In the genomic region with DNA sequence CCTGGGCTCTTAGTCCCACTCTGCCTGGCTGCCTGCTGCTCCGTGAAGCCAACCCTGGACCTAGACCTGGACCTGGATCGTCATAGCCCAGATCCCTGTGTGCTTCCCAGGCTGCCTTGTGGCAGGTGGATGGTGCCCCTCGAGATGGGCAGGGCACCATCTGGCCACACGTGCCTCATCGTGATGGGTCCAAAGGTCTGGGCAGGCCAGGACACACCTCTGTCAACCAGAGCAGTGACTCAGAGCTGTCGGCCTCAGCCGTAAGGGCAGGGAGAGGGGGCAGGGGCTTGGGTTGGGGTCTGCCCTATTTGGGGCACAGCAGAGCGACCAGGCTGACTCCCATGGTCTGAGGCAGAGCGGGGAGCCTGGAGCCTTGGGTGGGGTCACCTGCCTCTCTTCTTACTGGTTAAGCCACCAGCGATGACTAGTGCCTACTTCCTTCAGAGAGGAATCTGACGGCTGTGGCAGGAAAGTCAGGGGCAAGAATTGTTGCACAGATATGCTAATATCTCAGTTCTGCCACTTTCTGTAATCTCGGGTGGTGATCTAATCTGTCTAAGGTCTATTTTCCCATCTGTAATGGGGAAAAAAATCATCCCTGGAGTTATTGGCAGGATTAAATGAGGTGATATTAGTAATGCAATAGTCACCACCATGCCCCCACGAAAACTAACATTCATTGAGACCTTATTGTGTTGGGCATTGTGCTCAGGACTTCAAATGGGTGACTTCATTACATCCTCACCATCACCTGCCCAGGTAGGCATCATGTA, we compare ENCODE assay signal across 1 cellular context.
TF ChIP-seq lines count a peak whose summit lies in the region.

No MANE protein-coding gene starts in this region.

TF ChIP-seq in HepG2, 621 proteins besides CTCF, POLR2A, EP300 and RAD21 (continued from another document and continues in another):
- TF ChIP-seq ZMYM3 (CRISPR knock-in tag; IDR thresholded peaks at IDR 0.05) (0 out of 2 replicates have a peak, but pooled peaks have one; percentile 34), MYNN (CRISPR knock-in tag; IDR thresholded peaks at IDR 0.05; ENCODE audit: low read depth) (no peak), CENPX (CRISPR knock-in tag; IDR thresholded peaks at IDR 0.05) (no peak), MTF1 (CRISPR knock-in tag; IDR thresholded peaks at IDR 0.05) (no peak), KMT2B (CRISPR knock-in tag; IDR thresholded peaks at IDR 0.05) (no peak), PAWR (CRISPR knock-in tag; IDR thresholded peaks at IDR 0.05; ENCODE audit: borderline replicate concordance) (no peak), ZNF264 (CRISPR knock-in tag; IDR thresholded peaks at IDR 0.05) (no peak), SP1 (IDR thresholded peaks at IDR 0.05) (no peak), SP1 (CRISPR knock-in tag; IDR thresholded peaks at IDR 0.05) (no peak), DPF2 (CRISPR knock-in tag; IDR thresholded peaks at IDR 0.05; ENCODE audit: borderline replicate concordance, low read depth) (peak; percentile 53; the same call in 1 of the 2 replicates), KLF12 (CRISPR knock-in tag; IDR thresholded peaks at IDR 0.05; ENCODE audit: borderline replicate concordance) (no peak), YY1 (IDR thresholded peaks at IDR 0.05; ENCODE audit: insufficient read depth, insufficient replicate concordance, low read depth, low read length) (no peak), ARNT (IDR thresholded peaks at IDR 0.05) (no peak), CBX5 (CRISPR knock-in tag; IDR thresholded peaks at IDR 0.05; ENCODE audit: borderline replicate concordance) (no peak; the same call in 1 of the 2 replicates), CCDC6 (CRISPR knock-in tag; IDR thresholded peaks at IDR 0.05) (peak; percentile 57; the same call in 1 of the 2 replicates), ZNF367 (CRISPR knock-in tag; IDR thresholded peaks at IDR 0.05; ENCODE audit: borderline replicate concordance) (no peak), ZZZ3 (CRISPR knock-in tag; IDR thresholded peaks at IDR 0.05; ENCODE audit: borderline replicate concordance) (no peak)
- TF ChIP-seq, protein P1, sequence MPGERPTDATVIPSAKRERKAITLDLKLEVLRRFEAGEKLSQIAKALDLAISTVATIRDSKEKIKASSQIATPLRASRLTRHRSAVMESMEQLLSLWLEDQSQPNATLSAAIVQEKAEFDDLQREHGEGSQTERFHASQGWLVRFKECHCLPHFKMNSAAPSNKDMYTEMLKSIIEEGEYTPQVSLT (CRISPR knock-in tag; IDR thresholded peaks at IDR 0.05; ENCODE audit: borderline replicate concordance, low read depth): no peak
- TF ChIP-seq, protein P2, sequence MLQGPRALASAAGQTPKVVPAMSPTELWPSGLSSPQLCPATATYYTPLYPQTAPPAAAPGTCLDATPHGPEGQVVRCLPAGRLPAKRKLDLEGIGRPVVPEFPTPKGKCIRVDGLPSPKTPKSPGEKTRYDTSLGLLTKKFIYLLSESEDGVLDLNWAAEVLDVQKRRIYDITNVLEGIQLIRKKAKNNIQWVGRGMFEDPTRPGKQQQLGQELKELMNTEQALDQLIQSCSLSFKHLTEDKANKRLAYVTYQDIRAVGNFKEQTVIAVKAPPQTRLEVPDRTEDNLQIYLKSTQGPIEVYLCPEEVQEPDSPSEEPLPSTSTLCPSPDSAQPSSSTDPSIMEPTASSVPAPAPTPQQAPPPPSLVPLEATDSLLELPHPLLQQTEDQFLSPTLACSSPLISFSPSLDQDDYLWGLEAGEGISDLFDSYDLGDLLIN (CRISPR knock-in tag; IDR thresholded peaks at IDR 0.05; ENCODE audit: borderline replicate concordance): no peak
- TF ChIP-seq, protein P3, sequence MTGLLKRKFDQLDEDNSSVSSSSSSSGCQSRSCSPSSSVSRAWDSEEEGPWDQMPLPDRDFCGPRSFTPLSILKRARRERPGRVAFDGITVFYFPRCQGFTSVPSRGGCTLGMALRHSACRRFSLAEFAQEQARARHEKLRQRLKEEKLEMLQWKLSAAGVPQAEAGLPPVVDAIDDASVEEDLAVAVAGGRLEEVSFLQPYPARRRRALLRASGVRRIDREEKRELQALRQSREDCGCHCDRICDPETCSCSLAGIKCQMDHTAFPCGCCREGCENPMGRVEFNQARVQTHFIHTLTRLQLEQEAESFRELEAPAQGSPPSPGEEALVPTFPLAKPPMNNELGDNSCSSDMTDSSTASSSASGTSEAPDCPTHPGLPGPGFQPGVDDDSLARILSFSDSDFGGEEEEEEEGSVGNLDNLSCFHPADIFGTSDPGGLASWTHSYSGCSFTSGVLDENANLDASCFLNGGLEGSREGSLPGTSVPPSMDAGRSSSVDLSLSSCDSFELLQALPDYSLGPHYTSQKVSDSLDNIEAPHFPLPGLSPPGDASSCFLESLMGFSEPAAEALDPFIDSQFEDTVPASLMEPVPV (CRISPR knock-in tag; IDR thresholded peaks at IDR 0.05): no peak
- TF ChIP-seq, protein P4, sequence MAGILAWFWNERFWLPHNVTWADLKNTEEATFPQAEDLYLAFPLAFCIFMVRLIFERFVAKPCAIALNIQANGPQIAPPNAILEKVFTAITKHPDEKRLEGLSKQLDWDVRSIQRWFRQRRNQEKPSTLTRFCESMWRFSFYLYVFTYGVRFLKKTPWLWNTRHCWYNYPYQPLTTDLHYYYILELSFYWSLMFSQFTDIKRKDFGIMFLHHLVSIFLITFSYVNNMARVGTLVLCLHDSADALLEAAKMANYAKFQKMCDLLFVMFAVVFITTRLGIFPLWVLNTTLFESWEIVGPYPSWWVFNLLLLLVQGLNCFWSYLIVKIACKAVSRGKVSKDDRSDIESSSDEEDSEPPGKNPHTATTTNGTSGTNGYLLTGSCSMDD (CRISPR knock-in tag; IDR thresholded peaks at IDR 0.05): no peak
- TF ChIP-seq, protein P5, sequence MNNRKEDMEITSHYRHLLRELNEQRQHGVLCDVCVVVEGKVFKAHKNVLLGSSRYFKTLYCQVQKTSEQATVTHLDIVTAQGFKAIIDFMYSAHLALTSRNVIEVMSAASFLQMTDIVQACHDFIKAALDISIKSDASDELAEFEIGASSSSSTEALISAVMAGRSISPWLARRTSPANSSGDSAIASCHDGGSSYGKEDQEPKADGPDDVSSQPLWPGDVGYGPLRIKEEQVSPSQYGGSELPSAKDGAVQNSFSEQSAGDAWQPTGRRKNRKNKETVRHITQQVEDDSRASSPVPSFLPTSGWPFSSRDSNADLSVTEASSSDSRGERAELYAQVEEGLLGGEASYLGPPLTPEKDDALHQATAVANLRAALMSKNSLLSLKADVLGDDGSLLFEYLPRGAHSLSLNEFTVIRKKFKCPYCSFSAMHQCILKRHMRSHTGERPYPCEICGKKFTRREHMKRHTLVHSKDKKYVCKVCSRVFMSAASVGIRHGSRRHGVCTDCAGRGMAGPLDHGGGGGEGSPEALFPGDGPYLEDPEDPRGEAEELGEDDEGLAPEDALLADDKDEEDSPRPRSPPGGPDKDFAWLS (CRISPR knock-in tag; IDR thresholded peaks at IDR 0.05; ENCODE audit: borderline replicate concordance): 0 out of 2 replicates have a peak, but pooled peaks have one; percentile 34
- TF ChIP-seq, protein P6, sequence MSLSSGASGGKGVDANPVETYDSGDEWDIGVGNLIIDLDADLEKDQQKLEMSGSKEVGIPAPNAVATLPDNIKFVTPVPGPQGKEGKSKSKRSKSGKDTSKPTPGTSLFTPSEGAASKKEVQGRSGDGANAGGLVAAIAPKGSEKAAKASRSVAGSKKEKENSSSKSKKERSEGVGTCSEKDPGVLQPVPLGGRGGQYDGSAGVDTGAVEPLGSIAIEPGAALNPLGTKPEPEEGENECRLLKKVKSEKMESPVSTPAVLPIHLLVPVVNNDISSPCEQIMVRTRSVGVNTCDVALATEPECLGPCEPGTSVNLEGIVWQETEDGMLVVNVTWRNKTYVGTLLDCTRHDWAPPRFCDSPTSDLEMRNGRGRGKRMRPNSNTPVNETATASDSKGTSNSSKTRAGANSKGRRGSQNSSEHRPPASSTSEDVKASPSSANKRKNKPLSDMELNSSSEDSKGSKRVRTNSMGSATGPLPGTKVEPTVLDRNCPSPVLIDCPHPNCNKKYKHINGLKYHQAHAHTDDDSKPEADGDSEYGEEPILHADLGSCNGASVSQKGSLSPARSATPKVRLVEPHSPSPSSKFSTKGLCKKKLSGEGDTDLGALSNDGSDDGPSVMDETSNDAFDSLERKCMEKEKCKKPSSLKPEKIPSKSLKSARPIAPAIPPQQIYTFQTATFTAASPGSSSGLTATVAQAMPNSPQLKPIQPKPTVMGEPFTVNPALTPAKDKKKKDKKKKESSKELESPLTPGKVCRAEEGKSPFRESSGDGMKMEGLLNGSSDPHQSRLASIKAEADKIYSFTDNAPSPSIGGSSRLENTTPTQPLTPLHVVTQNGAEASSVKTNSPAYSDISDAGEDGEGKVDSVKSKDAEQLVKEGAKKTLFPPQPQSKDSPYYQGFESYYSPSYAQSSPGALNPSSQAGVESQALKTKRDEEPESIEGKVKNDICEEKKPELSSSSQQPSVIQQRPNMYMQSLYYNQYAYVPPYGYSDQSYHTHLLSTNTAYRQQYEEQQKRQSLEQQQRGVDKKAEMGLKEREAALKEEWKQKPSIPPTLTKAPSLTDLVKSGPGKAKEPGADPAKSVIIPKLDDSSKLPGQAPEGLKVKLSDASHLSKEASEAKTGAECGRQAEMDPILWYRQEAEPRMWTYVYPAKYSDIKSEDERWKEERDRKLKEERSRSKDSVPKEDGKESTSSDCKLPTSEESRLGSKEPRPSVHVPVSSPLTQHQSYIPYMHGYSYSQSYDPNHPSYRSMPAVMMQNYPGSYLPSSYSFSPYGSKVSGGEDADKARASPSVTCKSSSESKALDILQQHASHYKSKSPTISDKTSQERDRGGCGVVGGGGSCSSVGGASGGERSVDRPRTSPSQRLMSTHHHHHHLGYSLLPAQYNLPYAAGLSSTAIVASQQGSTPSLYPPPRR (CRISPR knock-in tag; IDR thresholded peaks at IDR 0.05; ENCODE audit: borderline replicate concordance): peak; percentile 38; the same call in 1 of the 2 replicates
- TF ChIP-seq, protein P7, sequence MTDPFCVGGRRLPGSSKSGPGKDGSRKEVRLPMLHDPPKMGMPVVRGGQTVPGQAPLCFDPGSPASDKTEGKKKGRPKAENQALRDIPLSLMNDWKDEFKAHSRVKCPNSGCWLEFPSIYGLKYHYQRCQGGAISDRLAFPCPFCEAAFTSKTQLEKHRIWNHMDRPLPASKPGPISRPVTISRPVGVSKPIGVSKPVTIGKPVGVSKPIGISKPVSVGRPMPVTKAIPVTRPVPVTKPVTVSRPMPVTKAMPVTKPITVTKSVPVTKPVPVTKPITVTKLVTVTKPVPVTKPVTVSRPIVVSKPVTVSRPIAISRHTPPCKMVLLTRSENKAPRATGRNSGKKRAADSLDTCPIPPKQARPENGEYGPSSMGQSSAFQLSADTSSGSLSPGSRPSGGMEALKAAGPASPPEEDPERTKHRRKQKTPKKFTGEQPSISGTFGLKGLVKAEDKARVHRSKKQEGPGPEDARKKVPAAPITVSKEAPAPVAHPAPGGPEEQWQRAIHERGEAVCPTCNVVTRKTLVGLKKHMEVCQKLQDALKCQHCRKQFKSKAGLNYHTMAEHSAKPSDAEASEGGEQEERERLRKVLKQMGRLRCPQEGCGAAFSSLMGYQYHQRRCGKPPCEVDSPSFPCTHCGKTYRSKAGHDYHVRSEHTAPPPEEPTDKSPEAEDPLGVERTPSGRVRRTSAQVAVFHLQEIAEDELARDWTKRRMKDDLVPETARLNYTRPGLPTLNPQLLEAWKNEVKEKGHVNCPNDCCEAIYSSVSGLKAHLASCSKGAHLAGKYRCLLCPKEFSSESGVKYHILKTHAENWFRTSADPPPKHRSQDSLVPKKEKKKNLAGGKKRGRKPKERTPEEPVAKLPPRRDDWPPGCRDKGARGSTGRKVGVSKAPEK (CRISPR knock-in tag; IDR thresholded peaks at IDR 0.05; ENCODE audit: borderline replicate concordance): 0 out of 2 replicates have a peak, but pooled peaks have one; percentile 88
- TF ChIP-seq, protein P8, sequence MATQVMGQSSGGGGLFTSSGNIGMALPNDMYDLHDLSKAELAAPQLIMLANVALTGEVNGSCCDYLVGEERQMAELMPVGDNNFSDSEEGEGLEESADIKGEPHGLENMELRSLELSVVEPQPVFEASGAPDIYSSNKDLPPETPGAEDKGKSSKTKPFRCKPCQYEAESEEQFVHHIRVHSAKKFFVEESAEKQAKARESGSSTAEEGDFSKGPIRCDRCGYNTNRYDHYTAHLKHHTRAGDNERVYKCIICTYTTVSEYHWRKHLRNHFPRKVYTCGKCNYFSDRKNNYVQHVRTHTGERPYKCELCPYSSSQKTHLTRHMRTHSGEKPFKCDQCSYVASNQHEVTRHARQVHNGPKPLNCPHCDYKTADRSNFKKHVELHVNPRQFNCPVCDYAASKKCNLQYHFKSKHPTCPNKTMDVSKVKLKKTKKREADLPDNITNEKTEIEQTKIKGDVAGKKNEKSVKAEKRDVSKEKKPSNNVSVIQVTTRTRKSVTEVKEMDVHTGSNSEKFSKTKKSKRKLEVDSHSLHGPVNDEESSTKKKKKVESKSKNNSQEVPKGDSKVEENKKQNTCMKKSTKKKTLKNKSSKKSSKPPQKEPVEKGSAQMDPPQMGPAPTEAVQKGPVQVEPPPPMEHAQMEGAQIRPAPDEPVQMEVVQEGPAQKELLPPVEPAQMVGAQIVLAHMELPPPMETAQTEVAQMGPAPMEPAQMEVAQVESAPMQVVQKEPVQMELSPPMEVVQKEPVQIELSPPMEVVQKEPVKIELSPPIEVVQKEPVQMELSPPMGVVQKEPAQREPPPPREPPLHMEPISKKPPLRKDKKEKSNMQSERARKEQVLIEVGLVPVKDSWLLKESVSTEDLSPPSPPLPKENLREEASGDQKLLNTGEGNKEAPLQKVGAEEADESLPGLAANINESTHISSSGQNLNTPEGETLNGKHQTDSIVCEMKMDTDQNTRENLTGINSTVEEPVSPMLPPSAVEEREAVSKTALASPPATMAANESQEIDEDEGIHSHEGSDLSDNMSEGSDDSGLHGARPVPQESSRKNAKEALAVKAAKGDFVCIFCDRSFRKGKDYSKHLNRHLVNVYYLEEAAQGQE (IDR thresholded peaks at IDR 0.05; ENCODE audit: borderline replicate concordance in 1 of 2, low read depth in 1 of 2, low read length in 2 of 2): no peak
- TF ChIP-seq, protein P9, sequence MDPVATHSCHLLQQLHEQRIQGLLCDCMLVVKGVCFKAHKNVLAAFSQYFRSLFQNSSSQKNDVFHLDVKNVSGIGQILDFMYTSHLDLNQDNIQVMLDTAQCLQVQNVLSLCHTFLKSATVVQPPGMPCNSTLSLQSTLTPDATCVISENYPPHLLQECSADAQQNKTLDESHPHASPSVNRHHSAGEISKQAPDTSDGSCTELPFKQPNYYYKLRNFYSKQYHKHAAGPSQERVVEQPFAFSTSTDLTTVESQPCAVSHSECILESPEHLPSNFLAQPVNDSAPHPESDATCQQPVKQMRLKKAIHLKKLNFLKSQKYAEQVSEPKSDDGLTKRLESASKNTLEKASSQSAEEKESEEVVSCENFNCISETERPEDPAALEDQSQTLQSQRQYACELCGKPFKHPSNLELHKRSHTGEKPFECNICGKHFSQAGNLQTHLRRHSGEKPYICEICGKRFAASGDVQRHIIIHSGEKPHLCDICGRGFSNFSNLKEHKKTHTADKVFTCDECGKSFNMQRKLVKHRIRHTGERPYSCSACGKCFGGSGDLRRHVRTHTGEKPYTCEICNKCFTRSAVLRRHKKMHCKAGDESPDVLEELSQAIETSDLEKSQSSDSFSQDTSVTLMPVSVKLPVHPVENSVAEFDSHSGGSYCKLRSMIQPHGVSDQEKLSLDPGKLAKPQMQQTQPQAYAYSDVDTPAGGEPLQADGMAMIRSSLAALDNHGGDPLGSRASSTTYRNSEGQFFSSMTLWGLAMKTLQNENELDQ (CRISPR knock-in tag; IDR thresholded peaks at IDR 0.05; ENCODE audit: borderline replicate concordance): no peak
- TF ChIP-seq, protein P10, sequence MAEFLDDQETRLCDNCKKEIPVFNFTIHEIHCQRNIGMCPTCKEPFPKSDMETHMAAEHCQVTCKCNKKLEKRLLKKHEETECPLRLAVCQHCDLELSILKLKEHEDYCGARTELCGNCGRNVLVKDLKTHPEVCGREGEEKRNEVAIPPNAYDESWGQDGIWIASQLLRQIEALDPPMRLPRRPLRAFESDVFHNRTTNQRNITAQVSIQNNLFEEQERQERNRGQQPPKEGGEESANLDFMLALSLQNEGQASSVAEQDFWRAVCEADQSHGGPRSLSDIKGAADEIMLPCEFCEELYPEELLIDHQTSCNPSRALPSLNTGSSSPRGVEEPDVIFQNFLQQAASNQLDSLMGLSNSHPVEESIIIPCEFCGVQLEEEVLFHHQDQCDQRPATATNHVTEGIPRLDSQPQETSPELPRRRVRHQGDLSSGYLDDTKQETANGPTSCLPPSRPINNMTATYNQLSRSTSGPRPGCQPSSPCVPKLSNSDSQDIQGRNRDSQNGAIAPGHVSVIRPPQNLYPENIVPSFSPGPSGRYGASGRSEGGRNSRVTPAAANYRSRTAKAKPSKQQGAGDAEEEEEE (CRISPR knock-in tag; IDR thresholded peaks at IDR 0.05; ENCODE audit: borderline replicate concordance): no peak
